Comparison of ENCODE assay signal across 29 cellular contexts in the genomic region with DNA sequence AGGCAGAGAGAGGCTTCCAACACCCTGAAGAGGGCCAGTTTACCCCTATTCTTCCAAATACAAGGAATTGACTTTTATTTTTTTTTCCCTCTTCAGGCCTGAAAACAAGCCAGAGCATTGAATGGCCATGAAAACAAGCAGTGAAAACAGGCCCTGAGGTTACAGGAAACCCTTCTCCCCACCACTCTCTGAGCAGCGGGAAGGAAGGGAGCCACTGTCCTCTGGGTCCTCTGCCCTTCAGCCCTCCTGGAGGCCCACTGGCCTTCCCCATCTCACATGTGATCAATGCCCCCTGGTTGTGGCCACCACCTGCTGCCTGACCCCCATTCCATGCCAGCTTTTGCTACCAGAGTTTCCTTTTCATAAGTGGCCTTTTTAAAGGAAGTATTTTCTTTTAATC. TPM values are rescaled to one million over a fixed set of nuclear protein-coding genes. Genes with fewer than 3 reads are reported as not detected.
DNase-seq lines count a peak whose midpoint lies in the region; ATAC-seq, FAIRE-seq and TF ChIP-seq lines count a peak whose summit lies in the region.
"Had no signal": no experiment of that assay in that cellular context is flagged by ENCODE, and none has a peak within 500 bp of the region (broad histone marks: within the 10 kb centered on the region; RNA-seq: fewer than 3 reads in every experiment).

No MANE protein-coding gene starts in this region.

- H3K36me3 ChIP-seq in cardiac muscle cell, result no peaks in the 10 kb centered on the region
- H3K36me3 ChIP-seq in H1 (ENCODE audit: control insufficient read depth in 2 of 4, insufficient read depth in 4 of 4, low read length in 3 of 4), result no peaks in the 10 kb centered on the region
- no peaks in the 10 kb centered on the region for H3K36me3 ChIP-seq in neural progenitor cell
- no peaks in the 10 kb centered on the region for H3K36me3 ChIP-seq in left lung
- H3K36me3 ChIP-seq: colonic mucosa, heart right ventricle, prostate gland had no signal

- H3K4ac ChIP-seq in H1 (replicated peaks; ENCODE audit: insufficient read length, low read depth, low read length), result no peak overlapping the region

- 62% methylated on average over 1 of the region's 1 CpG; no CpG with 5 or more reads in 1 of the 2 experiments for WGBS in H1 (ENCODE audit: extremely low coverage in 1 of 2, insufficient coverage in 1 of 2, insufficient read length in 1 of 2, insufficient replicate concordance in 2 of 2, low coverage in 1 of 2, low lambda C conversion rate in 2 of 2, missing lambda C conversion rate in 1 of 2), 2 experiments

- no peaks in the 10 kb centered on the region for H4K20me1 ChIP-seq in H1 (replicated peaks in 1 of 2; ENCODE audit: control insufficient read depth in 1 of 2, insufficient read depth in 2 of 2, low read length in 2 of 2)
- no peaks in the 10 kb centered on the region for H4K20me1 ChIP-seq in neural progenitor cell (ENCODE audit: low read depth)

- intact Hi-C loops in left ventricle myocardium superior (cut with micrococcal nuclease) (no loop called here), left lung (cut with DNase I) (no loop called here)

- TF ChIP-seq CTCF in cardiac muscle cell (IDR thresholded peaks at IDR 0.05; ENCODE audit: low read depth, low read length), result no peak
- no peak for TF ChIP-seq CTCF in H1 (IDR thresholded peaks at IDR 0.05; ENCODE audit: control extremely low read depth in 1 of 3, insufficient read depth in 1 of 3, low read depth in 1 of 3, low read length in 3 of 3)
- no peak for TF ChIP-seq CTCF in neural progenitor cell (IDR thresholded peaks at IDR 0.05)
- TF ChIP-seq CTCF in left lung (IDR thresholded peaks at IDR 0.05), result no peak

- H2BK120ac ChIP-seq in H1 (replicated peaks; ENCODE audit: low read depth, low read length), result no peak overlapping the region

- H3K9ac ChIP-seq in H1 (replicated peaks in 1 of 4; ENCODE audit: extremely low read depth in 1 of 4, low read depth in 3 of 4, low read length in 3 of 4) (no peak overlapping the region), neural progenitor cell (no peak overlapping the region)

- H3K4me1 ChIP-seq in cardiac muscle cell (ENCODE audit: low read depth), result peaks cover 53% of the 10 kb centered on the region
- H3K4me1 ChIP-seq in H1 (replicated peaks in 1 of 4; ENCODE audit: control insufficient read depth in 3 of 4, insufficient read depth in 4 of 4, low read length in 3 of 4), result peaks cover 4 to 29% (median 14%) of the 10 kb centered on the region in 4 experiments; a peak in 6 of 7 replicates
- H3K4me1 ChIP-seq in neural progenitor cell, result peaks cover 52% of the 10 kb centered on the region
- H3K4me1 ChIP-seq in left lung, result peaks cover 0 to 80% of the 10 kb centered on the region in 2 donors

- no peak overlapping the region for H3K14ac ChIP-seq in H1 (ENCODE audit: insufficient read length)

- TF ChIP-seq EP300 in H1 (IDR thresholded peaks at IDR 0.05; ENCODE audit: borderline replicate concordance in 1 of 2, low read depth in 2 of 2, low read length in 2 of 2), result no peak

- no peaks in the 10 kb centered on the region for H3K79me1 ChIP-seq in H1 (ENCODE audit: low read depth, low read length)

- no peak overlapping the region for H4K8ac ChIP-seq in H1 (ENCODE audit: extremely low read depth, insufficient read depth, low read length)

- H3K56ac ChIP-seq in H1 (replicated peaks; ENCODE audit: insufficient read length, low read depth, low read length), result no peak overlapping the region

- no peaks in the 10 kb centered on the region for H3K27me3 ChIP-seq in cardiac muscle cell
- H3K27me3 ChIP-seq in H1 (replicated peaks in 1 of 4; ENCODE audit: control insufficient read depth in 3 of 4, extremely low read depth in 1 of 4, insufficient read depth in 3 of 4, low read length in 3 of 4), result peaks cover 0 to 27% (median 16%) of the 10 kb centered on the region in 4 experiments; a peak in 6 of 7 replicates
- peaks cover 31% of the 10 kb centered on the region for H3K27me3 ChIP-seq in neural progenitor cell
- peaks cover 0 to 43% of the 10 kb centered on the region in 2 donors for H3K27me3 ChIP-seq in left lung
- H3K27me3 ChIP-seq: colonic mucosa had no signal

- TF ChIP-seq POLR2A in H1 (IDR thresholded peaks at IDR 0.05; ENCODE audit: control extremely low read depth in 1 of 2, low read depth in 2 of 2, low read length in 2 of 2), result no peak

- peaks cover 50% of the 10 kb centered on the region for H3F3A ChIP-seq in neural progenitor cell (ENCODE audit: low read depth)

- no peak overlapping the region for H2BK5ac ChIP-seq in H1 (ENCODE audit: low read depth, low read length)

- FAIRE-seq in H1 (lab: Jason Lieb, UNC), result no peak
- FAIRE-seq: astrocyte, GM18507, small intestine had no signal

- H2AFZ ChIP-seq in H1 (ENCODE audit: low read length), result no peak overlapping the region
- H2AFZ ChIP-seq in neural progenitor cell (replicated peaks), result no peak overlapping the region

- no peak overlapping the region for H4K5ac ChIP-seq in H1 (ENCODE audit: insufficient read length, low read depth, low read length)

- no peak overlapping the region for H3K4me3 Mint-ChIP-seq in neural progenitor cell
- H3K4me3 Mint-ChIP-seq: memory B cell, natural killer cell had no signal

- peaks cover 8% of the 10 kb centered on the region for H3K27me3 Mint-ChIP-seq in neural progenitor cell (ENCODE audit: insufficient read depth, low read depth)

- ATAC-seq in left ventricle myocardium superior, result no peak
- no peak for ATAC-seq in left lung
- ATAC-seq in GM18858 (IDR thresholded peaks at IDR 0.05; ENCODE audit: unreplicated experiment), result no peak
- ATAC-seq: natural killer cell had no signal

- peaks cover 51% of the 10 kb centered on the region for H3K4me1 Mint-ChIP-seq in neural progenitor cell
- H3K4me1 Mint-ChIP-seq: natural killer cell had no signal

- peak overlapping the region; percentile 95 for H3K27ac Mint-ChIP-seq in neural progenitor cell
- H3K27ac Mint-ChIP-seq: memory B cell, natural killer cell had no signal

- no peaks in the 10 kb centered on the region for H3K36me3 Mint-ChIP-seq in neural progenitor cell
- H3K36me3 Mint-ChIP-seq: memory B cell, natural killer cell had no signal

- H4K91ac ChIP-seq in H1 (replicated peaks; ENCODE audit: insufficient read length, low read length), result no peak overlapping the region

- no peak overlapping the region for H3K23ac ChIP-seq in H1 (ENCODE audit: insufficient read length)

- H2BK15ac ChIP-seq in H1 (ENCODE audit: low read length), result no peak overlapping the region

- H2BK20ac ChIP-seq in H1 (ENCODE audit: low read length), result no peak overlapping the region

- H2BK12ac ChIP-seq in H1 (ENCODE audit: low read depth, low read length), result peak overlapping the region; percentile 80

- no peak overlapping the region for H3K18ac ChIP-seq in H1 (ENCODE audit: extremely low read depth, low read length)

- CTCF ChIA-PET in H1 (lab: Charles Lee; ENCODE audit: partially characterized antibody), result interaction anchor here (0.7 to 9.9 kb wide), 4 partner anchors 15 to 522 kb away, joined by 3 to 51 read pairs (median 3); no protein-coding TSS in a partner anchor

- H3K27ac ChIP-seq in cardiac muscle cell (peak overlapping the region; percentile 75), H1 (ENCODE audit: low read depth, low read length) (no peak overlapping the region), neural progenitor cell (no peak overlapping the region), temporal lobe (ENCODE audit: low read depth, low read length) (peak overlapping the region; percentile 56), left lung (peak overlapping the region in 1 of 2 donors; percentile 34)
- H3K27ac ChIP-seq: colonic mucosa, prostate gland had no signal

- no peaks in the 10 kb centered on the region for H3K9me3 ChIP-seq in cardiac muscle cell (ENCODE audit: low read depth)
- no peaks in the 10 kb centered on the region for H3K9me3 ChIP-seq in H1 (ENCODE audit: insufficient read depth in 2 of 2, low read depth in 1 of 2, low read length in 1 of 2)
- H3K9me3 ChIP-seq in neural progenitor cell (ENCODE audit: low read depth), result no peaks in the 10 kb centered on the region
- H3K9me3 ChIP-seq in left lung, result no peaks in the 10 kb centered on the region
- H3K9me3 ChIP-seq: colonic mucosa, heart right ventricle, prostate gland had no signal

- DNase-seq in cardiac muscle cell (ENCODE audit: low read depth in 1 of 2, low spot score in 1 of 2) (no peak), left ventricle myocardium superior (no peak), H1 (ENCODE audit: low read depth in 1 of 2, low spot score in 2 of 2) (no peak), neural progenitor cell (ENCODE audit: low spot score) (no peak), left lung (no peak), NCI-H1105 (lab: John Stamatoyannopoulos, UW) (no peak)
- DNase-seq: activated CD4-positive, CD25-positive, alpha-beta regulatory T cell treated with anti-CD3 and anti-CD28 coated beads, Interleukin-2, amount 50 U/mL, for 72 hours; activated CD8-positive, alpha-beta memory T cell treated with anti-CD3 and anti-CD28 coated beads for 24 hours; activated naive CD4-positive, alpha-beta T cell treated with anti-CD3 and anti-CD28 coated beads, Interleukin-2, amount 50 U/mL, for 16 hours; activated T-cell treated with anti-CD3 and anti-CD28 coated beads, Interleukin-2, amount 50 U/mL, for 48 hours; colonic mucosa; EL; H7; heart right ventricle; natural killer cell; NCI-H2107; NCI-H510A; small intestine; stimulated activated CD4-positive, alpha-beta T cell treated with anti-CD3 and anti-CD28 coated beads, Interleukin-4, amount 100 ng/mL, for 1 hour had no signal

- H3K23me2 ChIP-seq in H1 (ENCODE audit: low read depth, low read length), result peaks cover 4% of the 10 kb centered on the region; the same call in 1 of the 2 replicates

- no peaks in the 10 kb centered on the region for H3K9me3 Mint-ChIP-seq in neural progenitor cell
- H3K9me3 Mint-ChIP-seq: memory B cell, natural killer cell had no signal

- H3K79me2 ChIP-seq in H1 (ENCODE audit: control insufficient read depth in 1 of 2, insufficient read depth in 2 of 2, low read length in 2 of 2) (no peaks in the 10 kb centered on the region), neural progenitor cell (ENCODE audit: low read depth) (no peaks in the 10 kb centered on the region)

- TF ChIP-seq RAD21 in H1 (IDR thresholded peaks at IDR 0.05 in 1 of 2, conservative IDR thresholded peaks at IDR 0.05 in 1 of 2; ENCODE audit: low read depth in 2 of 2, low read length in 2 of 2), result no peak

- POLR2A ChIA-PET in H1 (lab: Charles Lee; ENCODE audit: partially characterized antibody), result no interaction called here

- H2AK5ac ChIP-seq in H1 (ENCODE audit: low read depth, low read length), result 0 out of 2 replicates have a peak overlapping the region, but pooled peaks have one; percentile 65

- no peak overlapping the region for H3K4me3 ChIP-seq in cardiac muscle cell
- H3K4me3 ChIP-seq in H1 (ENCODE audit: extremely low read depth in 1 of 4, insufficient read depth in 2 of 4, low read depth in 3 of 4, low read length in 4 of 4), result no peak overlapping the region
- no peak overlapping the region for H3K4me3 ChIP-seq in neural progenitor cell
- no peak overlapping the region for H3K4me3 ChIP-seq in left lung
- H3K4me3 ChIP-seq: colonic mucosa, heart right ventricle, prostate gland had no signal

- H3K4me2 ChIP-seq in H1 (ENCODE audit: insufficient read depth in 1 of 2, low read depth in 2 of 2, low read length in 2 of 2) (no peak overlapping the region), neural progenitor cell (peak overlapping the region; percentile 35)

RNA-seq across cellular contexts. Expression of a gene that starts 44.1 kb away (rescaled TPM):
- 0.33 and 0.95 TPM in 2 replicates for total RNA-seq in cardiac muscle cell
- 1.2 TPM in 1 of 2 replicates, not detected in the other for polyA plus RNA-seq in cardiac muscle cell
- total RNA-seq in left ventricle myocardium superior, result not detected
- total RNA-seq in H1 (2021; fragmentation: NEBNext Ultra II Directional; extraction: Animal tissue kit (Norgen Biotek cat#: 25700)), result 0.54 and 0.63 TPM in 2 replicates
- 0.46 and 0.60 TPM in 2 replicates for polyA plus RNA-seq in H1 (2011; rRNA removed)
- 0.56 TPM for polyA plus RNA-seq in H1 (2011; cell fraction: cytosol; rRNA removed)
- 0.40 TPM for polyA plus RNA-seq in H1 (2011; cell fraction: nucleus; rRNA removed)
- polyA plus RNA-seq in H1 (2012, experiment 1 of 2), result 0.43 to 0.94 TPM (median 0.65 TPM) in 4 replicates
- 0.35 TPM for polyA plus RNA-seq in H1 (2012, experiment 2 of 2)
- 0.36 TPM for polyA plus RNA-seq in H1 (2013, experiment 1 of 2)
- polyA plus RNA-seq in H1 (2013, experiment 2 of 2), result 0.53 TPM
- 0.41 and 0.71 TPM in 2 replicates for polyA minus RNA-seq in H1 (2011; rRNA and poly(A)+ RNA removed)
- polyA minus RNA-seq in H1 (2011; cell fraction: cytosol; rRNA and poly(A)+ RNA removed), result 0.44 TPM
- polyA minus RNA-seq in H1 (2011; cell fraction: nucleus; rRNA and poly(A)+ RNA removed), result 0.60 TPM
- 0.12 and 0.30 TPM in 2 replicates for total RNA-seq in neural progenitor cell (ENCODE audit: low replicate concordance)
- total RNA-seq in temporal lobe, result 4.9 TPM
- not detected for total RNA-seq in left lung
- total RNA-seq: A172, astrocyte, colonic mucosa, heart right ventricle, LHCN-M2, natural killer cell, urinary bladder had no signal
- polyA plus RNA-seq: BJ, heart right ventricle, urinary bladder had no signal

RNA-seq across cellular contexts. Expression of a gene that starts 54.5 kb away (rescaled TPM):
- total RNA-seq in cardiac muscle cell (43.0 and 58.3 TPM in 2 replicates), left ventricle myocardium superior (18.1 TPM), neural progenitor cell (ENCODE audit: low replicate concordance) (5.1 and 7.8 TPM in 2 replicates), temporal lobe (9.3 TPM), left lung (100 to 1,000 TPM in 1 of 2 donors, 10 to 100 TPM in 1; 43.9 to 102 TPM)
- polyA plus RNA-seq in cardiac muscle cell (42.9 and 44.2 TPM in 2 replicates), H1 (2011; rRNA removed) (3.9 and 5.7 TPM in 2 replicates)
- total RNA-seq in H1 (2021; fragmentation: NEBNext Ultra II Directional; extraction: Animal tissue kit (Norgen Biotek cat#: 25700)), result 4.3 and 4.4 TPM in 2 replicates
- polyA plus RNA-seq in H1 (2011; cell fraction: cytosol; rRNA removed), result 3.2 TPM
- polyA plus RNA-seq in H1 (2011; cell fraction: nucleus; rRNA removed), result 6.7 TPM
- 4.9 to 6.1 TPM (median 5.2 TPM) in 4 replicates for polyA plus RNA-seq in H1 (2012, experiment 1 of 2)
- 4.8 TPM for polyA plus RNA-seq in H1 (2012, experiment 2 of 2)
- 2.9 TPM for polyA plus RNA-seq in H1 (2013, experiment 1 of 2)
- 3.1 TPM for polyA plus RNA-seq in H1 (2013, experiment 2 of 2)
- 3.2 and 3.4 TPM in 2 replicates for polyA minus RNA-seq in H1 (2011; rRNA and poly(A)+ RNA removed)
- 3.3 TPM for polyA minus RNA-seq in H1 (2011; cell fraction: cytosol; rRNA and poly(A)+ RNA removed)
- polyA minus RNA-seq in H1 (2011; cell fraction: nucleus; rRNA and poly(A)+ RNA removed), result 3.0 TPM

Comparison
In these comparisons a context has a peak if more than half of its experiments do, and no peak if none do; other contexts are left out.
1. H3K27ac ChIP-seq: peak in cardiac muscle cell (single experiment) and temporal lobe (single experiment); none in H1 (single experiment) and neural progenitor cell (single experiment).